Comparison of ENCODE assay signal across 17 cellular contexts in the genomic region with DNA sequence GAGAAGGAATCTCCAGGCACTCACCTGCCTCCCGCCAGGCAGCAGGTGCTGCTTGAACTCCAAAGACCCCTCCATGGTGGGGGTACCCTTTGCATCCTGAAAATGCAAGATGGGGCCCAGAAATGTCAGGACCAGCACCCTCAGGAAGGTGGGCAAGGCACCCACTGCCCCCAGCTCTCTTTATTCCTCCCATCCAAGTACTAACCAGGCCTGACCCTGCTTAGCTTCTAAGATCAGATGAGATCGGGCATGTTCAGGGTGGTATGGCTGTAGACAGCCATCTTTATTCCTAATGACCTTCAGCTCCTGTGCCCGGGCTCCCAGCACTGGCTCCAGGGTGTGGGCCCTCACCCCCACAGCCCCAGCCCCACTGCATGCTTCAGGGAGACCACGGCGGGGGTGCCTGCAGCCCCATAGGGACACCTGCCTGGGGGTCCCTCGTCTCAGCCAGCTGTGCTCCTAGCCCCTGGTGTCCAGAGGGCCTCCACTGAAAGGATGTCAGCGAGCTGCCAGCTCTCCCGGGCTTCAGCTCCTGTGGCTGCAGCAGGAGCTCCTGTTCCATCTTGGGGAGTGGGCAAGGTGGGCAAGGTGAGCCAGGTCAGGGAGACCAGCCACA. TPM values are rescaled to one million over a fixed set of nuclear protein-coding genes. Genes with fewer than 3 reads are reported as not detected.
A peak's percentile ranks its signal among the peaks of the same experiment; 100 is the strongest.
DNase-seq lines count a peak whose midpoint lies in the region; ATAC-seq and TF ChIP-seq lines count a peak whose summit lies in the region.
"Had no signal": no experiment of that assay in that cellular context is flagged by ENCODE, and none has a peak within 500 bp of the region (broad histone marks: within the 10 kb centered on the region; RNA-seq: fewer than 3 reads in every experiment).

No MANE protein-coding gene starts in this region.

- no peak overlapping the region for H2AFZ ChIP-seq in neuronal stem cell (ENCODE audit: low read length)
- H2AFZ ChIP-seq: GM23248 had no signal

- H3K27me3 ChIP-seq in HUES6 (ENCODE audit: control insufficient read depth, insufficient read depth, low read length) (no peaks in the 10 kb centered on the region), neuronal stem cell (ENCODE audit: control insufficient read depth in 3 of 3, insufficient read depth in 3 of 3, low read depth in 1 of 3, low read length in 3 of 3) (no peaks in the 10 kb centered on the region)

- peak overlapping the region; percentile 78 for H3K18ac ChIP-seq in neuronal stem cell (ENCODE audit: low read length)

- no peak overlapping the region for H4K8ac ChIP-seq in neuronal stem cell (ENCODE audit: low read depth, low read length)

- H3K9me3 ChIP-seq in HUES6 (ENCODE audit: control insufficient read depth, insufficient read depth, low read depth, low read length) (no peaks in the 10 kb centered on the region), neuronal stem cell (replicated peaks in 1 of 2; ENCODE audit: control insufficient read depth in 2 of 2, insufficient read depth in 1 of 2, low read depth in 1 of 2, low read length in 2 of 2) (no peaks in the 10 kb centered on the region)
- H3K9me3 ChIP-seq: A549, Caco-2 had no signal

- DNase-seq in DMS 273 (lab: John Stamatoyannopoulos, UW; ENCODE audit: unreplicated experiment): peak; percentile 59
- DNase-seq in DMS 273 treated with DMSO at 0.1 percent for 48 hours (lab: John Stamatoyannopoulos, UW): no peak
- DNase-seq in RWPE1 (ENCODE audit: low spot score): no peak
- no peak for DNase-seq in neuronal stem cell (ENCODE audit: low spot score)
- DNase-seq in activated naive CD4-positive, alpha-beta T cell treated with anti-CD3 and anti-CD28 coated beads, Interleukin-2, amount 50 U/mL, for 72 hours (ENCODE audit: low spot score in 2 of 2): no peak
- no peak for DNase-seq in nucleus accumbens (lab: John Stamatoyannopoulos, UW)
- DNase-seq: AML-193; Caco-2; CD4-positive, alpha-beta T cell; GM23248; HCEC 1CT; HFFc6; KBM-7 had no signal

- no peak overlapping the region for H3K27ac Mint-ChIP-seq in activated naive CD4-positive, alpha-beta T cell treated with anti-CD3 and anti-CD28 coated beads, Interleukin-2, amount 50 U/mL, for 72 hours
- H3K27ac Mint-ChIP-seq: CD4-positive, alpha-beta T cell; HFFc6 had no signal

- H3K4me3 ChIP-seq in HUES6 (ENCODE audit: low read depth, low read length): no peak overlapping the region
- no peak overlapping the region for H3K4me3 ChIP-seq in neuronal stem cell (ENCODE audit: low read length in 2 of 2)
- H3K4me3 ChIP-seq: A549, GM23248 had no signal

- CTCF ChIA-PET in RWPE1 (lab: Yijun Ruan, JAX): interaction anchor here (1.2 kb wide), 1 partner anchor 79 kb away, joined by 4 read pairs; no protein-coding TSS in a partner anchor

- POLR2A ChIA-PET in RWPE1 (lab: Yijun Ruan, JAX; ENCODE audit: low non-redundant PET): interaction anchor here (0.9 to 1.6 kb wide), 2 partner anchors 14 to 25 kb away, joined by 3 to 5 read pairs; partner anchors contain the start of gene PLA2G4B

- H2BK5ac ChIP-seq in neuronal stem cell (ENCODE audit: low read length): peak overlapping the region; percentile 62

- ATAC-seq in activated naive CD4-positive, alpha-beta T cell treated with anti-CD3 and anti-CD28 coated beads, Interleukin-2, amount 50 U/mL, for 72 hours: no peak

- H4K91ac ChIP-seq in neuronal stem cell (ENCODE audit: low read depth, low read length, poor library complexity): no peak overlapping the region

- no peaks in the 10 kb centered on the region for H3K36me3 Mint-ChIP-seq in activated naive CD4-positive, alpha-beta T cell treated with anti-CD3 and anti-CD28 coated beads, Interleukin-2, amount 50 U/mL, for 72 hours

- no peak overlapping the region for H3K4ac ChIP-seq in neuronal stem cell (ENCODE audit: low read length)

- no CpG with 5 or more reads among the region's 8 CpGs for whole genome bisulfite sequencing in neuronal stem cell (ENCODE audit: extremely low coverage in 2 of 2, insufficient read length in 2 of 2, insufficient replicate concordance in 1 of 2), 2 donors

- H3K9me3 Mint-ChIP-seq in activated naive CD4-positive, alpha-beta T cell treated with anti-CD3 and anti-CD28 coated beads, Interleukin-2, amount 50 U/mL, for 72 hours: no peaks in the 10 kb centered on the region
- H3K9me3 Mint-ChIP-seq: CD4-positive, alpha-beta T cell; HFFc6 had no signal

- H3K14ac ChIP-seq in neuronal stem cell (ENCODE audit: low read length): no peak overlapping the region

- H2BK12ac ChIP-seq in neuronal stem cell (ENCODE audit: low read length): no peak overlapping the region

- H3K27ac ChIP-seq in HUES6 (ENCODE audit: low read depth, low read length): peak overlapping the region; percentile 29; the same call in 1 of the 2 replicates
- H3K27ac ChIP-seq in RWPE1: peak overlapping the region; percentile 6; the same call in 1 of the 2 replicates
- no peak overlapping the region for H3K27ac ChIP-seq in neuronal stem cell (replicated peaks; ENCODE audit: low read length)
- H3K27ac ChIP-seq: 22Rv1, A549, C4-2B, GM23248 had no signal

- H2BK15ac ChIP-seq in neuronal stem cell (ENCODE audit: low read length): peak overlapping the region; percentile 64

- peak overlapping the region; percentile 90 for H3K23ac ChIP-seq in neuronal stem cell (ENCODE audit: low read depth, low read length, poor library complexity)

- H3K4me2 ChIP-seq in neuronal stem cell (ENCODE audit: insufficient read depth, low read length, poor library complexity, severe bottlenecking): no peak overlapping the region
- H3K4me2 ChIP-seq: A549 had no signal

- H3K79me1 ChIP-seq in neuronal stem cell (ENCODE audit: low read depth, low read length): peaks cover 2% of the 10 kb centered on the region

- H3K4me1 ChIP-seq in HUES6 (ENCODE audit: control insufficient read depth, insufficient read depth, low read length): peaks cover 28% of the 10 kb centered on the region; the same call in 1 of the 2 replicates
- H3K4me1 ChIP-seq in neuronal stem cell (ENCODE audit: control insufficient read depth in 2 of 2, insufficient read depth in 1 of 2, low read depth in 1 of 2, low read length in 2 of 2): peaks cover 5 to 11% of the 10 kb centered on the region in 2 donors
- H3K4me1 ChIP-seq: A549, Caco-2 had no signal

- peaks cover 24% of the 10 kb centered on the region for H3K36me3 ChIP-seq in HUES6 (ENCODE audit: control insufficient read depth, insufficient read depth, low read length)
- peaks cover 14 to 20% of the 10 kb centered on the region in 2 donors for H3K36me3 ChIP-seq in neuronal stem cell (replicated peaks in 1 of 2; ENCODE audit: control insufficient read depth in 2 of 2, insufficient read depth in 2 of 2, low read length in 2 of 2)

- TF ChIP-seq CTCF in RWPE1 (conservative IDR thresholded peaks at IDR 0.05; ENCODE audit: low read depth): no peak

- no peak overlapping the region for H3K9ac ChIP-seq in HUES6 (ENCODE audit: low read length)
- H3K9ac ChIP-seq in neuronal stem cell (ENCODE audit: low read depth, low read length, poor library complexity): peak overlapping the region; percentile 40
- H3K9ac ChIP-seq: GM23248 had no signal

- no peak overlapping the region for H2BK120ac ChIP-seq in neuronal stem cell (ENCODE audit: low read depth, low read length)

- H2AK5ac ChIP-seq in neuronal stem cell (ENCODE audit: low read depth, low read length): peak overlapping the region; percentile 19

RNA-seq across cellular contexts. Expression of gene PLA2G4B, which starts 13.2 kb away (rescaled TPM):
- 16.5 TPM for polyA plus RNA-seq in neuronal stem cell (2013, experiment 1 of 2)
- 15.9 TPM for polyA plus RNA-seq in neuronal stem cell (2013, experiment 2 of 2)
- total RNA-seq in activated naive CD4-positive, alpha-beta T cell treated with anti-CD3 and anti-CD28 coated beads, Interleukin-2, amount 50 U/mL, for 72 hours: 1 to 10 TPM; 8.3 to 9.4 TPM

RNA-seq across cellular contexts. Expression of gene JMJD7, which starts 24.0 kb away (rescaled TPM):
- polyA plus RNA-seq in neuronal stem cell (2013, experiment 1 of 2): 14.4 TPM
- polyA plus RNA-seq in neuronal stem cell (2013, experiment 2 of 2): 14.3 TPM
- 10 to 100 TPM; 13.5 to 17.7 TPM for total RNA-seq in activated naive CD4-positive, alpha-beta T cell treated with anti-CD3 and anti-CD28 coated beads, Interleukin-2, amount 50 U/mL, for 72 hours

RNA-seq across cellular contexts. Expression of gene SPTBN5, which starts 42.0 kb away (rescaled TPM):
- polyA plus RNA-seq in neuronal stem cell (2013, experiment 1 of 2): 0.08 TPM
- polyA plus RNA-seq in neuronal stem cell (2013, experiment 2 of 2): 0.14 TPM
- 1 to 10 TPM in 1 of 2 donors, under 1 TPM in 1; 0.55 to 1.4 TPM for total RNA-seq in activated naive CD4-positive, alpha-beta T cell treated with anti-CD3 and anti-CD28 coated beads, Interleukin-2, amount 50 U/mL, for 72 hours
